In genomic region chr6:4518506-4518905, GRCh38 we compare ENCODE assay signal across 20 cellular contexts.
DNase-seq lines count a peak whose midpoint lies in the region; ATAC-seq, FAIRE-seq and TF ChIP-seq lines count a peak whose summit lies in the region.
"Had no signal": no experiment of that assay in that cellular context is flagged by ENCODE, and none has a peak within 500 bp of the region (broad histone marks: within the 10 kb centered on the region; RNA-seq: fewer than 3 reads in every experiment).

No MANE protein-coding gene starts in this region.

- no peak for FAIRE-seq in astrocyte (lab: Jason Lieb, UNC)
- FAIRE-seq: GM12892, H1, keratinocyte had no signal

- H3K27ac ChIP-seq in astrocyte (ENCODE audit: low read depth, low read length) (no peak overlapping the region), hepatocyte (peak overlapping the region; percentile 18)
- H3K27ac ChIP-seq: psoas muscle, transverse colon had no signal

- no peak for ATAC-seq in left lobe of liver
- ATAC-seq in HG02870 (IDR thresholded peaks at IDR 0.05; ENCODE audit: unreplicated experiment): no peak
- ATAC-seq in sciatic nerve: no peak
- ATAC-seq: psoas muscle had no signal

- intact Hi-C loops in sciatic nerve (cut with DNase I): no loop called here

- H3K36me3 ChIP-seq in astrocyte (ENCODE audit: insufficient read depth, low read length) (no peaks in the 10 kb centered on the region), hepatocyte (replicated peaks; ENCODE audit: insufficient read depth, low read depth) (no peaks in the 10 kb centered on the region)
- H3K36me3 ChIP-seq: transverse colon had no signal

- TF ChIP-seq CTCF in AG10803 (conservative IDR thresholded peaks at IDR 0.05; ENCODE audit: low read length): no peak
- TF ChIP-seq CTCF in astrocyte (IDR thresholded peaks at IDR 0.05; ENCODE audit: insufficient read depth, low read depth, low read length): no peak
- no peak for TF ChIP-seq CTCF in hepatocyte (IDR thresholded peaks at IDR 0.05; ENCODE audit: poor library complexity)

- H3K4me1 Mint-ChIP-seq in astrocyte (ENCODE audit: low read depth, unreplicated experiment): peaks cover 8% of the 10 kb centered on the region
- H3K4me1 Mint-ChIP-seq: activated CD4-positive, alpha-beta T cell treated with anti-CD3 and anti-CD28 coated beads, Interleukin-2, amount 10 ng/mL, durations not matched to agents 7 days and 5 days had no signal

- H3K4me1 ChIP-seq in astrocyte (ENCODE audit: insufficient read depth, low read length) (no peaks in the 10 kb centered on the region), hepatocyte (ENCODE audit: insufficient read depth) (no peaks in the 10 kb centered on the region)
- H3K4me1 ChIP-seq: psoas muscle, transverse colon had no signal

- peak; percentile 69 for DNase-seq in AG10803 (ENCODE audit: low read depth)
- peak; percentile 82 for DNase-seq in HCEC 1CT
- DNase-seq in astrocyte (ENCODE audit: low read depth): peak; percentile 50
- DNase-seq in hepatocyte (ENCODE audit: low spot score): peak; percentile 71
- DNase-seq in left lobe of liver (ENCODE audit: low spot score): no peak
- no peak for DNase-seq in activated naive CD4-positive, alpha-beta T cell treated with Interleukin-2 at 50 U/mL for 16 hours
- DNase-seq in sciatic nerve (ENCODE audit: low spot score): no peak
- DNase-seq: activated CD4-positive, alpha-beta T cell treated with anti-CD3 and anti-CD28 coated beads, Interleukin-2, amount 10 ng/mL, durations not matched to agents 7 days and 5 days; NCI-H2029 treated with DMSO at 0.1 percent for 48 hours; psoas muscle; stimulated activated CD4-positive, alpha-beta T cell treated with anti-CD3 and anti-CD28 coated beads, Interleukin-1b, Interleukin-23, amount 100 ng/mL, for 48 hours; stimulated activated CD8-positive, alpha-beta memory T cell treated with anti-CD3 and anti-CD28 coated beads, Interleukin-4, amount 100 ng/mL, for 48 hours; transverse colon had no signal

- no peaks in the 10 kb centered on the region for H3K36me3 Mint-ChIP-seq in astrocyte (ENCODE audit: low read depth, unreplicated experiment)

- H3K4me2 ChIP-seq in astrocyte (ENCODE audit: low read length): no peak overlapping the region
- no peak overlapping the region for H3K4me2 ChIP-seq in hepatocyte

- 79% methylated on average over 2 of the region's 2 CpGs for WGBS in hepatocyte (ENCODE audit: low lambda C conversion rate, missing lambda C conversion rate)

- H3K9me2 ChIP-seq in hepatocyte (replicated peaks; ENCODE audit: insufficient read depth): no peaks in the 10 kb centered on the region

- no peak overlapping the region for H3K4me3 Mint-ChIP-seq in astrocyte (ENCODE audit: unreplicated experiment)
- H3K4me3 Mint-ChIP-seq: activated CD4-positive, alpha-beta T cell treated with anti-CD3 and anti-CD28 coated beads, Interleukin-2, amount 10 ng/mL, durations not matched to agents 7 days and 5 days; activated T-helper 1 cell treated with anti-CD3 and anti-CD28 coated beads, Interleukin-12 subunit alpha, Interleukin-12 subunit beta, Interleukin-2, Interleukin-4 antibody, amounts not matched to agents 30 ng/mL and 10 ng/mL and 1 ng/mL, durations not matched to agents 14 hours and 24 hours and 36 hours; B cell; T-helper 2 cell treated with Interferon-gamma antibody and Interleukin-4, amounts not matched to agents 5 μg/mL and 100 μg/mL, for 36 hours had no signal

- peaks cover 7% of the 10 kb centered on the region for H3K27me3 Mint-ChIP-seq in astrocyte (ENCODE audit: low read depth, unreplicated experiment)

- no peak overlapping the region for H3K9ac ChIP-seq in astrocyte (ENCODE audit: low read length)

- H4K20me1 ChIP-seq in astrocyte (ENCODE audit: insufficient read depth, low read length) (no peaks in the 10 kb centered on the region), hepatocyte (ENCODE audit: insufficient read depth, poor library complexity, severe bottlenecking) (no peaks in the 10 kb centered on the region)

- H2AFZ ChIP-seq in astrocyte (ENCODE audit: low read depth, low read length): no peak overlapping the region
- H2AFZ ChIP-seq in hepatocyte: no peak overlapping the region

- H3K9me3 ChIP-seq in astrocyte (ENCODE audit: insufficient read depth, low read depth, low read length) (no peaks in the 10 kb centered on the region), hepatocyte (ENCODE audit: low read depth) (no peaks in the 10 kb centered on the region)
- H3K9me3 ChIP-seq: psoas muscle, transverse colon had no signal

- peak overlapping the region; percentile 12 for H3K27ac Mint-ChIP-seq in astrocyte (ENCODE audit: unreplicated experiment)
- H3K27ac Mint-ChIP-seq: activated CD4-positive, alpha-beta T cell treated with anti-CD3 and anti-CD28 coated beads, Interleukin-2, amount 10 ng/mL, durations not matched to agents 7 days and 5 days; activated T-helper 1 cell treated with anti-CD3 and anti-CD28 coated beads, Interleukin-12 subunit alpha, Interleukin-12 subunit beta, Interleukin-2, Interleukin-4 antibody, amounts not matched to agents 30 ng/mL and 10 ng/mL and 1 ng/mL, durations not matched to agents 14 hours and 24 hours and 36 hours; B cell; T-helper 2 cell treated with Interferon-gamma antibody and Interleukin-4, amounts not matched to agents 5 μg/mL and 100 μg/mL, for 36 hours had no signal

- H3K27me3 ChIP-seq in astrocyte (ENCODE audit: insufficient read depth, low read length): peaks cover 2% of the 10 kb centered on the region
- H3K27me3 ChIP-seq in hepatocyte: no peaks in the 10 kb centered on the region
- H3K27me3 ChIP-seq: transverse colon had no signal

- H3K9me3 Mint-ChIP-seq in astrocyte (ENCODE audit: unreplicated experiment): peaks cover 2% of the 10 kb centered on the region
- H3K9me3 Mint-ChIP-seq: activated CD4-positive, alpha-beta T cell treated with anti-CD3 and anti-CD28 coated beads, Interleukin-2, amount 10 ng/mL, durations not matched to agents 7 days and 5 days; T-helper 2 cell treated with Interferon-gamma antibody and Interleukin-4, amounts not matched to agents 5 μg/mL and 100 μg/mL, for 36 hours had no signal

- H3K79me2 ChIP-seq in astrocyte (ENCODE audit: insufficient read depth, low read length) (no peaks in the 10 kb centered on the region), hepatocyte (no peaks in the 10 kb centered on the region)

- H3K4me3 ChIP-seq in AG10803 (ENCODE audit: low read length): no peak overlapping the region
- no peak overlapping the region for H3K4me3 ChIP-seq in astrocyte (ENCODE audit: insufficient read depth, low read depth, low read length)
- H3K4me3 ChIP-seq in hepatocyte: no peak overlapping the region
- H3K4me3 ChIP-seq: psoas muscle, transverse colon had no signal

Comparison
In these comparisons a context has a peak if more than half of its experiments do, and no peak if none do; other contexts are left out.
1. DNase-seq: peak in AG10803 (single experiment), HCEC 1CT (single experiment), astrocyte (single experiment) and hepatocyte (single experiment); none in left lobe of liver (single experiment), activated naive CD4-positive, alpha-beta T cell treated with Interleukin-2 at 50 U/mL for 16 hours (single experiment) and sciatic nerve (single experiment).